2 cellular contexts compared by ENCODE assay signal in the genomic region with DNA sequence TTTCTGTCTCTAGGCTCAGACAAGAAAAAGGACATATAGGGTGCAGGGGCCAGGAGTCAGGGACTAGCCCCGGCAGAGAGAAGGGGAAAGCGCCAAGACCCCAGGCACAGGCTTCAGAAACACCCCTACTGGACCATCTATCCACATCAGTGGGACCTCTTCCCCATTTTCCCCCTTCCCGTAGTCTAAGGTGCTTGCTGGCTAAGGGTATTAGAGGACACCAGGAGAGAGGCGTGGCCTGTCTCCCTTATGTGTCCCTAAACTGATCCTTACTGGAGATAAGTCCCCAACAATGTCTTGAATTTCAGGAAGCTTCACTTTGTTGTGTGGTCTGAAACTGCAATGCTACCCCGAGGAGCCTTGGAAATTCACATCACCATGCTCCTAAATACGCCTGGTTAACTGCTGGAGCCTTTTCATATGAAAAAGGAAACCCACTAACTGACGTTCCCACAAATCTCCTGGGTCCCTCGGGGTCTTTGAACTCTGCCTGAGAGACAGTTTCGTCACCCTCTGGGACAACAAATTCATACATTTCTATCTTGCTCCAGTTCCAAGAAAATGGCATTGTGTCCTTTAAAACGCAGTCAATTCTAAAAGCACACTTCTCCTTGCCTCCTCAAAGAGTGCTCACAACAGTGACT.
TF ChIP-seq lines count a peak whose summit lies in the region.

No MANE protein-coding gene starts in this region.

TF ChIP-seq in GM23338, 12 proteins besides CTCF, POLR2A, EP300 and RAD21:
- TF ChIP-seq, protein P1, sequence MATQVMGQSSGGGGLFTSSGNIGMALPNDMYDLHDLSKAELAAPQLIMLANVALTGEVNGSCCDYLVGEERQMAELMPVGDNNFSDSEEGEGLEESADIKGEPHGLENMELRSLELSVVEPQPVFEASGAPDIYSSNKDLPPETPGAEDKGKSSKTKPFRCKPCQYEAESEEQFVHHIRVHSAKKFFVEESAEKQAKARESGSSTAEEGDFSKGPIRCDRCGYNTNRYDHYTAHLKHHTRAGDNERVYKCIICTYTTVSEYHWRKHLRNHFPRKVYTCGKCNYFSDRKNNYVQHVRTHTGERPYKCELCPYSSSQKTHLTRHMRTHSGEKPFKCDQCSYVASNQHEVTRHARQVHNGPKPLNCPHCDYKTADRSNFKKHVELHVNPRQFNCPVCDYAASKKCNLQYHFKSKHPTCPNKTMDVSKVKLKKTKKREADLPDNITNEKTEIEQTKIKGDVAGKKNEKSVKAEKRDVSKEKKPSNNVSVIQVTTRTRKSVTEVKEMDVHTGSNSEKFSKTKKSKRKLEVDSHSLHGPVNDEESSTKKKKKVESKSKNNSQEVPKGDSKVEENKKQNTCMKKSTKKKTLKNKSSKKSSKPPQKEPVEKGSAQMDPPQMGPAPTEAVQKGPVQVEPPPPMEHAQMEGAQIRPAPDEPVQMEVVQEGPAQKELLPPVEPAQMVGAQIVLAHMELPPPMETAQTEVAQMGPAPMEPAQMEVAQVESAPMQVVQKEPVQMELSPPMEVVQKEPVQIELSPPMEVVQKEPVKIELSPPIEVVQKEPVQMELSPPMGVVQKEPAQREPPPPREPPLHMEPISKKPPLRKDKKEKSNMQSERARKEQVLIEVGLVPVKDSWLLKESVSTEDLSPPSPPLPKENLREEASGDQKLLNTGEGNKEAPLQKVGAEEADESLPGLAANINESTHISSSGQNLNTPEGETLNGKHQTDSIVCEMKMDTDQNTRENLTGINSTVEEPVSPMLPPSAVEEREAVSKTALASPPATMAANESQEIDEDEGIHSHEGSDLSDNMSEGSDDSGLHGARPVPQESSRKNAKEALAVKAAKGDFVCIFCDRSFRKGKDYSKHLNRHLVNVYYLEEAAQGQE (IDR thresholded peaks at IDR 0.05; ENCODE audit: unreplicated experiment): no peak
- no peak for TF ChIP-seq CREB1 (CRISPR knock-in tag; IDR thresholded peaks at IDR 0.05; ENCODE audit: low read depth)
- TF ChIP-seq JUNB (IDR thresholded peaks at IDR 0.05; ENCODE audit: unreplicated experiment): no peak
- TF ChIP-seq EZH2 (IDR thresholded peaks at IDR 0.05; ENCODE audit: low read depth, unreplicated experiment): no peak
- no peak for TF ChIP-seq NANOG (IDR thresholded peaks at IDR 0.05; ENCODE audit: borderline replicate concordance)

TF ChIP-seq in SK-N-SH, 30 proteins besides CTCF, POLR2A, EP300 and RAD21:
- no peak for TF ChIP-seq TAF1 (IDR thresholded peaks at IDR 0.05; ENCODE audit: borderline replicate concordance, low read depth, low read length)
- TF ChIP-seq, protein P2, sequence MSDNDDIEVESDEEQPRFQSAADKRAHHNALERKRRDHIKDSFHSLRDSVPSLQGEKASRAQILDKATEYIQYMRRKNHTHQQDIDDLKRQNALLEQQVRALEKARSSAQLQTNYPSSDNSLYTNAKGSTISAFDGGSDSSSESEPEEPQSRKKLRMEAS (IDR thresholded peaks at IDR 0.05; ENCODE audit: low read depth): no peak
- TF ChIP-seq NRF1 (IDR thresholded peaks at IDR 0.05; ENCODE audit: low read depth, low read length): no peak
- no peak for TF ChIP-seq MEF2A (IDR thresholded peaks at IDR 0.05; ENCODE audit: borderline replicate concordance, low read depth)
- TF ChIP-seq, protein P3, sequence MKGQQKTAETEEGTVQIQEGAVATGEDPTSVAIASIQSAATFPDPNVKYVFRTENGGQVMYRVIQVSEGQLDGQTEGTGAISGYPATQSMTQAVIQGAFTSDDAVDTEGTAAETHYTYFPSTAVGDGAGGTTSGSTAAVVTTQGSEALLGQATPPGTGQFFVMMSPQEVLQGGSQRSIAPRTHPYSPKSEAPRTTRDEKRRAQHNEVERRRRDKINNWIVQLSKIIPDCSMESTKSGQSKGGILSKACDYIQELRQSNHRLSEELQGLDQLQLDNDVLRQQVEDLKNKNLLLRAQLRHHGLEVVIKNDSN (IDR thresholded peaks at IDR 0.05; ENCODE audit: borderline replicate concordance, low read depth): no peak
- TF ChIP-seq, protein P4, sequence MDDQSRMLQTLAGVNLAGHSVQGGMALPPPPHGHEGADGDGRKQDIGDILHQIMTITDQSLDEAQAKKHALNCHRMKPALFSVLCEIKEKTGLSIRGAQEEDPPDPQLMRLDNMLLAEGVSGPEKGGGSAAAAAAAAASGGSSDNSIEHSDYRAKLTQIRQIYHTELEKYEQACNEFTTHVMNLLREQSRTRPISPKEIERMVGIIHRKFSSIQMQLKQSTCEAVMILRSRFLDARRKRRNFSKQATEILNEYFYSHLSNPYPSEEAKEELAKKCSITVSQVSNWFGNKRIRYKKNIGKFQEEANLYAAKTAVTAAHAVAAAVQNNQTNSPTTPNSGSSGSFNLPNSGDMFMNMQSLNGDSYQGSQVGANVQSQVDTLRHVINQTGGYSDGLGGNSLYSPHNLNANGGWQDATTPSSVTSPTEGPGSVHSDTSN (IDR thresholded peaks at IDR 0.05): no peak
- no peak for TF ChIP-seq GABPA (IDR thresholded peaks at IDR 0.05; ENCODE audit: low read depth)
- TF ChIP-seq NFIC (IDR thresholded peaks at IDR 0.05; ENCODE audit: borderline replicate concordance): no peak
- TF ChIP-seq CHD2 (IDR thresholded peaks at IDR 0.05; ENCODE audit: low read length, partially characterized antibody): no peak
- no peak for TF ChIP-seq TEAD4 (IDR thresholded peaks at IDR 0.05; ENCODE audit: borderline replicate concordance, insufficient read depth)
- no peak for TF ChIP-seq FOXM1 (IDR thresholded peaks at IDR 0.05; ENCODE audit: low read depth)
- TF ChIP-seq FOXJ3 (CRISPR knock-in tag; IDR thresholded peaks at IDR 0.05): no peak
- no peak for TF ChIP-seq SIN3A (IDR thresholded peaks at IDR 0.05; ENCODE audit: borderline replicate concordance, low read depth, low read length)
- no peak for TF ChIP-seq RFX5 (IDR thresholded peaks at IDR 0.05; ENCODE audit: low read length)
- no peak for TF ChIP-seq MXI1 (IDR thresholded peaks at IDR 0.05; ENCODE audit: low read depth, low read length)
- no peak for TF ChIP-seq EZH2phosphoT487 (IDR thresholded peaks at IDR 0.05; ENCODE audit: borderline replicate concordance, low read depth)
- TF ChIP-seq, protein P1 (IDR thresholded peaks at IDR 0.05; ENCODE audit: low read depth, low read length): no peak
- no peak for TF ChIP-seq ELF1 (IDR thresholded peaks at IDR 0.05)
- TF ChIP-seq, protein P5, sequence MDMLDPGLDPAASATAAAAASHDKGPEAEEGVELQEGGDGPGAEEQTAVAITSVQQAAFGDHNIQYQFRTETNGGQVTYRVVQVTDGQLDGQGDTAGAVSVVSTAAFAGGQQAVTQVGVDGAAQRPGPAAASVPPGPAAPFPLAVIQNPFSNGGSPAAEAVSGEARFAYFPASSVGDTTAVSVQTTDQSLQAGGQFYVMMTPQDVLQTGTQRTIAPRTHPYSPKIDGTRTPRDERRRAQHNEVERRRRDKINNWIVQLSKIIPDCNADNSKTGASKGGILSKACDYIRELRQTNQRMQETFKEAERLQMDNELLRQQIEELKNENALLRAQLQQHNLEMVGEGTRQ (IDR thresholded peaks at IDR 0.05; ENCODE audit: borderline replicate concordance, low read depth, low read length): no peak
